Comparison of ENCODE assay signal across 11 cellular contexts in the genomic region with DNA sequence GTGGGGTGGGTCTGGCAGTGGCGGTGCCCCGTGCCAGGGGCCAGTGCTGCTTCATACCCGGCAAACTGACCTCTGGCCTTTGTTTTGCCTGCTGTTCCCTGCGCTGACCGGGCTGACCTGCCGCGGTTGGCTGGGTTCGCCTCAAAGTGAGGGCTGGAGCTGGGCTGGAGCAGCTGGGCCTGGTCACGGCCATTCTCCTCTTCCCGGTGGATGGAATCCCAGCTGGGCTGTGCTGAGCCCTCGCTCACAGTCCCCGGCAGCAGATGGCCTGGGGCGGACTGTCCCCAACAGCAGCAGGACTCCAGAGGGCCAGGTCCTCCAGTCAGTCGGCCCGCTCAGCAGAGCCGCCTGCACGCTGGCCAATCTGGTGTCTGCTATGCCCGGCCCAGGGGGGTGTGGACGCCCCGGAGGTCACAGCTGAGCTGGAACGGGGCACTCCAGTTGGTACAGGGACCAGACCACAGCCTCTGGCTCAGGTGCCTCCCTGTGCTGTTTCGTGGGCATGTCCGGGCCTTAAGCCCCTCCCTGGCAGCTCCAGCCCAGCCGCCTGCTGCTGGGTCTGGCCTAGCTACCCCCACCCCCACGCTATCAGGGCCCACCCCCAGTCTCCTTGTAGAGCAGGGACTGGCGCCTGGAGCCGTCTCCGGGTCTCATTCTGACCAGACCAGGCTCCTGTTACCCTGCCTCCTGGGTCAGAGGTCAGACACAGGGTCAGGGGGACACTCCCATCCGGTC. TPM values are rescaled to one million over a fixed set of nuclear protein-coding genes. Genes with fewer than 3 reads are reported as not detected.
DNase-seq lines count a peak whose midpoint lies in the region; ATAC-seq lines count a peak whose summit lies in the region.
"Had no signal": no experiment of that assay in that cellular context is flagged by ENCODE, and none has a peak within 500 bp of the region (broad histone marks: within the 10 kb centered on the region; RNA-seq: fewer than 3 reads in every experiment).

No MANE protein-coding gene starts in this region.

- ATAC-seq in stimulated activated effector memory CD8-positive, alpha-beta T cell treated with anti-CD3 and anti-CD28 coated beads, Interleukin-12 subunit alpha, Interleukin-12 subunit beta, amount 100 ng/mL, for 72 hours: no peak

- H3K4me3 Mint-ChIP-seq in stimulated activated effector memory CD8-positive, alpha-beta T cell treated with anti-CD3 and anti-CD28 coated beads, Interleukin-12 subunit alpha, Interleukin-12 subunit beta, amount 100 ng/mL, for 72 hours: no peak overlapping the region
- H3K4me3 Mint-ChIP-seq: activated B cell treated with CpG ODN at 0.5 μM for 24 hours had no signal

- H3K4me1 Mint-ChIP-seq in stimulated activated effector memory CD8-positive, alpha-beta T cell treated with anti-CD3 and anti-CD28 coated beads, Interleukin-12 subunit alpha, Interleukin-12 subunit beta, amount 100 ng/mL, for 72 hours: peaks cover 5% of the 10 kb centered on the region
- H3K4me1 Mint-ChIP-seq: activated B cell treated with CpG ODN at 0.5 μM for 24 hours had no signal

- no peaks in the 10 kb centered on the region for H3K9me3 Mint-ChIP-seq in stimulated activated effector memory CD8-positive, alpha-beta T cell treated with anti-CD3 and anti-CD28 coated beads, Interleukin-12 subunit alpha, Interleukin-12 subunit beta, amount 100 ng/mL, for 72 hours
- H3K9me3 Mint-ChIP-seq: activated B cell treated with CpG ODN at 0.5 μM for 24 hours had no signal

- H3K27me3 ChIP-seq in SJCRH30 (no peaks in the 10 kb centered on the region), iPS-20b (ENCODE audit: insufficient read depth, low read length) (no peaks in the 10 kb centered on the region)

- H3K27ac Mint-ChIP-seq in stimulated activated effector memory CD8-positive, alpha-beta T cell treated with anti-CD3 and anti-CD28 coated beads, Interleukin-12 subunit alpha, Interleukin-12 subunit beta, amount 100 ng/mL, for 72 hours: peak overlapping the region; percentile 26
- H3K27ac Mint-ChIP-seq: activated B cell treated with CpG ODN at 0.5 μM for 24 hours had no signal

- H3K36me3 ChIP-seq in SJCRH30: no peaks in the 10 kb centered on the region; the same call in 1 of the 2 replicates
- H3K36me3 ChIP-seq in iPS-20b (ENCODE audit: insufficient read depth, low read depth, low read length): no peaks in the 10 kb centered on the region; the same call in 1 of the 2 replicates

- H3K9me3 ChIP-seq in SJCRH30 (replicated peaks) (no peaks in the 10 kb centered on the region), iPS-20b (ENCODE audit: insufficient read depth, low read depth, low read length) (no peaks in the 10 kb centered on the region)

- H3K36me3 Mint-ChIP-seq in stimulated activated effector memory CD8-positive, alpha-beta T cell treated with anti-CD3 and anti-CD28 coated beads, Interleukin-12 subunit alpha, Interleukin-12 subunit beta, amount 100 ng/mL, for 72 hours: peaks cover 32% of the 10 kb centered on the region

- H3K4me1 ChIP-seq in SJCRH30 (peaks cover 15% of the 10 kb centered on the region), iPS-20b (ENCODE audit: insufficient read depth, low read length) (peaks cover 12% of the 10 kb centered on the region; the same call in 1 of the 2 replicates)

- DNase-seq in SJCRH30: peak; percentile 50 to 57
- no peak for DNase-seq in stimulated activated effector memory CD8-positive, alpha-beta T cell treated with anti-CD3 and anti-CD28 coated beads, Interleukin-12 subunit alpha, Interleukin-12 subunit beta, amount 100 ng/mL, for 72 hours (ENCODE audit: low spot score in 2 of 2)
- DNase-seq in stimulated activated CD4-positive, alpha-beta T cell treated with anti-CD3 and anti-CD28 coated beads, Interleukin-4, amount 100 ng/mL, for 1 hour: no peak
- no peak for DNase-seq in dedifferentiated amniotic fluid mesenchymal stem cell (ENCODE audit: extremely low spot score)
- no peak for DNase-seq in NCI-H2196 treated with DMSO at 0.1 percent for 48 hours (lab: John Stamatoyannopoulos, UW; ENCODE audit: unreplicated experiment)
- DNase-seq: activated B cell treated with CpG ODN at 0.5 μM for 24 hours; activated effector memory CD4-positive, alpha-beta T cell treated with anti-CD3 and anti-CD28 coated beads, Interleukin-2, amount 50 U/mL, for 16 hours; DMS79; hippocampal formation had no signal

- H3K27ac ChIP-seq in SJCRH30: no peak overlapping the region
- peak overlapping the region; percentile 49 for H3K27ac ChIP-seq in iPS-20b (ENCODE audit: low read length)

- H3K4me3 ChIP-seq in SJCRH30 (no peak overlapping the region), iPS-20b (ENCODE audit: low read length) (peak overlapping the region; percentile 66; the same call in 1 of the 2 replicates)

- peak overlapping the region; percentile 68; the same call in 1 of the 2 replicates for H3K9ac ChIP-seq in iPS-20b (ENCODE audit: low read depth, low read length)

RNA-seq across cellular contexts. Expression of gene WFIKKN1, which starts 1.3 kb away (rescaled TPM):
- total RNA-seq in SJCRH30 (2014; rRNA removed; shearing (Covaris generic)): 0.04 and 0.05 TPM in 2 replicates
- total RNA-seq: H4 had no signal

RNA-seq across cellular contexts. Expression of gene METTL26, which starts 6.6 kb away (rescaled TPM):
- total RNA-seq in SJCRH30 (2014; rRNA removed; shearing (Covaris generic)): 60.9 and 72.6 TPM in 2 replicates

RNA-seq across cellular contexts. Expression of gene MCRIP2, which starts 12.2 kb away (rescaled TPM):
- 3.3 and 4.6 TPM in 2 replicates for total RNA-seq in SJCRH30 (2014; rRNA removed; shearing (Covaris generic))

RNA-seq across cellular contexts. Expression of gene WDR90, which starts 19.7 kb away (rescaled TPM):
- total RNA-seq in SJCRH30 (2014; rRNA removed; shearing (Covaris generic)): 10.5 and 18.3 TPM in 2 replicates

RNA-seq across cellular contexts. Expression of gene RHOT2, which starts 38.5 kb away (rescaled TPM):
- 41.0 and 66.2 TPM in 2 replicates for total RNA-seq in SJCRH30 (2014; rRNA removed; shearing (Covaris generic))

Comparison
In these comparisons a context has a peak if more than half of its experiments do, and no peak if none do; other contexts are left out.
1. DNase-seq: peak in SJCRH30 (2 of 2); none in stimulated activated effector memory CD8-positive, alpha-beta T cell treated with anti-CD3 and anti-CD28 coated beads, Interleukin-12 subunit alpha, Interleukin-12 subunit beta, amount 100 ng/mL, for 72 hours (0 of 2), stimulated activated CD4-positive, alpha-beta T cell treated with anti-CD3 and anti-CD28 coated beads, Interleukin-4, amount 100 ng/mL, for 1 hour (single experiment), dedifferentiated amniotic fluid mesenchymal stem cell (single experiment) and NCI-H2196 treated with DMSO at 0.1 percent for 48 hours (single experiment).